Comparison of ENCODE assay signal across 10 cellular contexts in genomic region chr1:204307334-204307883, GRCh38. TPM values are rescaled to one million over a fixed set of nuclear protein-coding genes. Genes with fewer than 3 reads are reported as not detected.
A peak's percentile ranks its signal among the peaks of the same experiment; 100 is the strongest.
DNase-seq lines count a peak whose midpoint lies in the region; ATAC-seq, FAIRE-seq and TF ChIP-seq lines count a peak whose summit lies in the region.
"Had no signal": no experiment of that assay in that cellular context is flagged by ENCODE, and none has a peak within 500 bp of the region (broad histone marks: within the 10 kb centered on the region; RNA-seq: fewer than 3 reads in every experiment).

No MANE protein-coding gene starts in this region.

- H3K27ac ChIP-seq in left lung = peak overlapping the region in 1 of 2 donors; percentile 26

- no peak overlapping the region for H3K4me3 ChIP-seq in bronchial epithelial cell (ENCODE audit: low read depth, low read length)
- no peak overlapping the region for H3K4me3 ChIP-seq in left lung

- peak overlapping the region; percentile 56 for H3K27ac Mint-ChIP-seq in type B pancreatic cell
- no peak overlapping the region for H3K27ac Mint-ChIP-seq in effector memory CD8-positive, alpha-beta T cell
- H3K27ac Mint-ChIP-seq: B cell, natural killer cell had no signal

- peak; percentile 18 for TF ChIP-seq CTCF in bronchial epithelial cell (IDR thresholded peaks at IDR 0.05; ENCODE audit: insufficient read depth, low read length, severe bottlenecking)
- no peak for TF ChIP-seq CTCF in left lung (IDR thresholded peaks at IDR 0.05)
- TF ChIP-seq CTCF in type B pancreatic cell (conservative IDR thresholded peaks at IDR 0.05) = no peak

- DNase-seq in NCI-H2227 (lab: John Stamatoyannopoulos, UW; ENCODE audit: unreplicated experiment) = peak; percentile 11
- no peak for DNase-seq in NCI-H2227 treated with DMSO at 0.1 percent for 48 hours (lab: John Stamatoyannopoulos, UW)
- DNase-seq in bronchial epithelial cell (ENCODE audit: low read depth) = no peak
- DNase-seq in left lung = peak in 1 of 2 donors; percentile 61
- DNase-seq in type B pancreatic cell (ENCODE audit: extremely low spot score, unreplicated experiment) = no peak
- no peak for DNase-seq in effector memory CD8-positive, alpha-beta T cell
- no peak for DNase-seq in T-helper 1 cell
- DNase-seq: natural killer cell had no signal

- peaks cover 39% of the 10 kb centered on the region for H3K4me1 Mint-ChIP-seq in type B pancreatic cell (ENCODE audit: unreplicated experiment)
- H3K4me1 Mint-ChIP-seq in effector memory CD8-positive, alpha-beta T cell (ENCODE audit: low read depth in 2 of 2) = peaks cover 0 to 1% of the 10 kb centered on the region in 2 donors
- H3K4me1 Mint-ChIP-seq: B cell, natural killer cell had no signal

- H3K9me3 Mint-ChIP-seq in type B pancreatic cell = no peaks in the 10 kb centered on the region
- H3K9me3 Mint-ChIP-seq in effector memory CD8-positive, alpha-beta T cell = no peaks in the 10 kb centered on the region
- H3K9me3 Mint-ChIP-seq: natural killer cell had no signal

- H3K27me3 ChIP-seq in bronchial epithelial cell (ENCODE audit: control insufficient read depth, insufficient read depth, low read length) (no peaks in the 10 kb centered on the region), left lung (no peaks in the 10 kb centered on the region)

- H3K4me3 Mint-ChIP-seq in type B pancreatic cell = peak overlapping the region; percentile 75
- no peak overlapping the region for H3K4me3 Mint-ChIP-seq in effector memory CD8-positive, alpha-beta T cell
- H3K4me3 Mint-ChIP-seq: B cell, natural killer cell had no signal

- peaks cover 6 to 7% of the 10 kb centered on the region in 2 donors for H3K4me1 ChIP-seq in left lung

- H3K36me3 Mint-ChIP-seq in type B pancreatic cell = peaks cover 3% of the 10 kb centered on the region
- H3K36me3 Mint-ChIP-seq in effector memory CD8-positive, alpha-beta T cell (ENCODE audit: insufficient read depth) = no peaks in the 10 kb centered on the region
- H3K36me3 Mint-ChIP-seq: natural killer cell had no signal

- H3K27me3 Mint-ChIP-seq in type B pancreatic cell = no peaks in the 10 kb centered on the region
- peaks cover 45 to 77% of the 10 kb centered on the region in 2 donors for H3K27me3 Mint-ChIP-seq in effector memory CD8-positive, alpha-beta T cell

- H3K36me3 ChIP-seq in bronchial epithelial cell (ENCODE audit: control insufficient read depth, insufficient read depth, low read length) = no peaks in the 10 kb centered on the region
- no peaks in the 10 kb centered on the region for H3K36me3 ChIP-seq in left lung

- intact Hi-C loops in left lung (cut with DNase I) = no loop called here

- FAIRE-seq in bronchial epithelial cell (lab: Jason Lieb, UNC) = no peak

- no peaks in the 10 kb centered on the region for H3K9me3 ChIP-seq in left lung

- peak; percentile 96 for ATAC-seq in left lung
- no peak for ATAC-seq in effector memory CD8-positive, alpha-beta T cell (replicated peaks)
- ATAC-seq in HG03432 (IDR thresholded peaks at IDR 0.05; ENCODE audit: unreplicated experiment) = no peak
- ATAC-seq: natural killer cell had no signal

RNA-seq across cellular contexts. Expression of gene PLEKHA6, which starts 52.3 kb away (rescaled TPM):
- total RNA-seq in bronchial epithelial cell = 2.1 and 3.5 TPM in 2 replicates
- total RNA-seq in left lung = 10 to 100 TPM in 1 of 2 donors, 1 to 10 TPM in 1; 5.1 to 14.0 TPM
- 37.8 and 63.1 TPM in 2 replicates for total RNA-seq in type B pancreatic cell (ENCODE audit: low replicate concordance)
